In genomic region chr16:72255785-72256184, GRCh38 we compare ENCODE assay signal across 16 cellular contexts.
A peak's percentile ranks its signal among the peaks of the same experiment; 100 is the strongest.
DNase-seq lines count a peak whose midpoint lies in the region; ATAC-seq and TF ChIP-seq lines count a peak whose summit lies in the region.
"Had no signal": no experiment of that assay in that cellular context is flagged by ENCODE, and none has a peak within 500 bp of the region (broad histone marks: within the 10 kb centered on the region; RNA-seq: fewer than 3 reads in every experiment).

No MANE protein-coding gene starts in this region.

- peaks cover 17% of the 10 kb centered on the region for H3K4me1 Mint-ChIP-seq in MCF 10A (ENCODE audit: insufficient read depth, unreplicated experiment)

- H3K27me3 ChIP-seq in breast epithelium: no peaks in the 10 kb centered on the region
- H3K27me3 ChIP-seq in suprapubic skin: no peaks in the 10 kb centered on the region
- H3K27me3 ChIP-seq: Peyer's patch had no signal

- no peak for DNase-seq in MCF 10A (ENCODE audit: unreplicated experiment)
- DNase-seq in breast epithelium (ENCODE audit: low spot score in 2 of 2): no peak
- peak; percentile 37 for DNase-seq in epithelial cell of esophagus (ENCODE audit: low read depth)
- DNase-seq in kidney tubule cell (ENCODE audit: low spot score): peak; percentile 3
- DNase-seq in suprapubic skin (ENCODE audit: low spot score in 2 of 2): no peak
- no peak for DNase-seq in UCSD-AML1 (lab: John Stamatoyannopoulos, UW; ENCODE audit: unreplicated experiment)
- no peak for DNase-seq in cerebellum (ENCODE audit: low spot score)
- DNase-seq in omental fat pad (ENCODE audit: low spot score): no peak
- DNase-seq: C1 segment of cervical spinal cord, MM.1S, NCI-H1105 treated with DMSO at 0.1 percent for 48 hours, NCI-H187 treated with DMSO at 0.1 percent for 48 hours, NCI-H82, Peyer's patch, Right ventricle myocardium superior had no signal

- no peak overlapping the region for H3K4me3 ChIP-seq in breast epithelium
- H3K4me3 ChIP-seq in epithelial cell of esophagus (ENCODE audit: low read length): no peak overlapping the region
- no peak overlapping the region for H3K4me3 ChIP-seq in suprapubic skin
- H3K4me3 ChIP-seq: Peyer's patch had no signal

- no peaks in the 10 kb centered on the region for H3K36me3 Mint-ChIP-seq in MCF 10A (ENCODE audit: insufficient read depth, unreplicated experiment)

- H3K4me1 ChIP-seq in breast epithelium: no peaks in the 10 kb centered on the region
- no peaks in the 10 kb centered on the region for H3K4me1 ChIP-seq in suprapubic skin
- H3K4me1 ChIP-seq: Peyer's patch had no signal

- POLR2A ChIA-PET in MCF 10A (lab: Yijun Ruan, JAX): interaction anchor here (0.7 kb wide), 1 partner anchor 578 kb away, joined by 3 read pairs; no protein-coding TSS in a partner anchor

- intact Hi-C loops in MCF 10A (cut with micrococcal nuclease) (no loop called here), breast epithelium (cut with DNase I; ENCODE audit: low total_unique reads) (no loop called here)

- H3K27ac Mint-ChIP-seq in MCF 10A (ENCODE audit: low read depth, unreplicated experiment): peak overlapping the region; percentile 57

- ATAC-seq in omental fat pad (ENCODE audit: low FRiP score): no peak

- H3K36me3 ChIP-seq in breast epithelium (no peaks in the 10 kb centered on the region), suprapubic skin (no peaks in the 10 kb centered on the region)
- H3K36me3 ChIP-seq: Peyer's patch had no signal

- peaks cover 12% of the 10 kb centered on the region for H3K9me3 Mint-ChIP-seq in MCF 10A (ENCODE audit: unreplicated experiment)

- no peak for TF ChIP-seq EP300 in suprapubic skin (IDR thresholded peaks at IDR 0.05)

- no peak overlapping the region for H3K27ac ChIP-seq in breast epithelium
- peak overlapping the region; percentile 51 for H3K27ac ChIP-seq in suprapubic skin
- H3K27ac ChIP-seq: 22Rv1, Peyer's patch had no signal

- TF ChIP-seq CTCF in MCF 10A (IDR thresholded peaks at IDR 0.05; ENCODE audit: unreplicated experiment) (no peak), breast epithelium (IDR thresholded peaks at IDR 0.05) (no peak), epithelial cell of esophagus (IDR thresholded peaks at IDR 0.05; ENCODE audit: insufficient read depth, low read depth, low read length, missing control alignments) (no peak), suprapubic skin (IDR thresholded peaks at IDR 0.05) (no peak), omental fat pad (IDR thresholded peaks at IDR 0.05) (no peak)

- no peak overlapping the region for H3K4me3 Mint-ChIP-seq in MCF 10A (ENCODE audit: unreplicated experiment)

- TF ChIP-seq POLR2A in breast epithelium (IDR thresholded peaks at IDR 0.05) (no peak), suprapubic skin (IDR thresholded peaks at IDR 0.05) (no peak)

- BruUV-seq in MCF 10A (replicated peaks; lab: Mats Ljungman, UMichigan): no TSS peak

- H3K27me3 Mint-ChIP-seq in MCF 10A (ENCODE audit: insufficient read depth, unreplicated experiment): no peaks in the 10 kb centered on the region

- H3K9me3 ChIP-seq in breast epithelium (peaks cover 0 to 4% of the 10 kb centered on the region in 2 donors), suprapubic skin (peaks cover 3% of the 10 kb centered on the region)
- H3K9me3 ChIP-seq: Peyer's patch had no signal

- CTCF ChIA-PET in MCF 10A (lab: Yijun Ruan, JAX): interaction anchor here (1.1 kb wide), 1 partner anchor 11 kb away, joined by 6 read pairs; no protein-coding TSS in a partner anchor

- WGBS in suprapubic skin: 88% methylated on average over 1 of the region's 1 CpG

Comparison
In these comparisons a context has a peak if more than half of its experiments do, and no peak if none do; other contexts are left out.
1. DNase-seq: peak in epithelial cell of esophagus (single experiment) and kidney tubule cell (single experiment); none in MCF 10A (single experiment), breast epithelium (0 of 2), suprapubic skin (0 of 2), UCSD-AML1 (single experiment), cerebellum (single experiment) and omental fat pad (single experiment).